1 cellular context compared by ENCODE assay signal in the genomic region with DNA sequence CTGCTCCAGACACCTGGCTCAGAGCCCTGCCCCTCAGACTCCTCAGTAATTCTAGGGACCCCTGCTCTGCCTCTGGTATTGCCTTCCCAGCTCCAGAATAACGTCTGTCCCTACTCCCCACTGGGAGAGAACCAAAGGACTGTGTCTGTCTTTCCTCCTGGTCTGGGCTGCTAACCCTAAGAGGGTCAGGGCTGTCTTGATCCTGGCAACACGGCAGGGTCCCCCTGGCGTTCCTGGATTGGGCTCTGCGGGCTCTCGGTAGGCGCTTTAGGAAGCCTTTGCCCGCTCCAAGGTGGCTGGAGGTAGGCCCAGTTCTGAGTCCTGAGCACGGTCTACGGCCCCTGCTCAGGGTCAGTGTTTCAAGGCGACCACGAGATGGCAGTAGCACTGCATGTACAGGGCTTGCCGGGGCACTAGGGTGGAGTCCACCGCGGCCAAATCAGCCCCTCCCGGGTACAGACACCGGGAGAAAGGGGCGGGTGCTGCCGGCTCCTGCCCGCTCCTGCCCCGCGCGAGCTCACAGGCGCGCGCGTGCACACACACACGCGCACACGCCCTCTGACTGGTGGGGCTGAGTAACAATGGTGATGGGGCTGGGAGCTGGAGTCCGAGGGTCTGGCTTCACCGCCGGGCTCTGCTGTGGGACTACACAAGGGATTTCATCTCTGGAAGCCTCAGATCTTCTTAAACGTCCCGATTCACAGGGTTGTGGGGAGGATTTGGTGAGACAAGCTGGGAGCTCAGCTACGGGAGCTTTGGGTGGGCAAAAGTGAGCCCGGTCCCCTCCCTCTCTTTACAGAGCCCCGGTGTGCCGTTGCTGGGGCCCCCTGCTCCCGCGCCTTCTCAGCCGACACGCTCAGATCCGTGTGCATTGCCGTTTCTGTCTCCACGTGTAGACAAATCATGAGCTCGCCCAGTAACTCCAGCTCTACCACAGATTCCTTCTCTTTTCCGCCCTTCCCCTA.
TF ChIP-seq lines count a peak whose summit lies in the region.

No MANE protein-coding gene starts in this region.

TF ChIP-seq in HepG2, 621 proteins besides CTCF, POLR2A, EP300 and RAD21 (continued from another document and continues in another):
- TF ChIP-seq, protein P1, sequence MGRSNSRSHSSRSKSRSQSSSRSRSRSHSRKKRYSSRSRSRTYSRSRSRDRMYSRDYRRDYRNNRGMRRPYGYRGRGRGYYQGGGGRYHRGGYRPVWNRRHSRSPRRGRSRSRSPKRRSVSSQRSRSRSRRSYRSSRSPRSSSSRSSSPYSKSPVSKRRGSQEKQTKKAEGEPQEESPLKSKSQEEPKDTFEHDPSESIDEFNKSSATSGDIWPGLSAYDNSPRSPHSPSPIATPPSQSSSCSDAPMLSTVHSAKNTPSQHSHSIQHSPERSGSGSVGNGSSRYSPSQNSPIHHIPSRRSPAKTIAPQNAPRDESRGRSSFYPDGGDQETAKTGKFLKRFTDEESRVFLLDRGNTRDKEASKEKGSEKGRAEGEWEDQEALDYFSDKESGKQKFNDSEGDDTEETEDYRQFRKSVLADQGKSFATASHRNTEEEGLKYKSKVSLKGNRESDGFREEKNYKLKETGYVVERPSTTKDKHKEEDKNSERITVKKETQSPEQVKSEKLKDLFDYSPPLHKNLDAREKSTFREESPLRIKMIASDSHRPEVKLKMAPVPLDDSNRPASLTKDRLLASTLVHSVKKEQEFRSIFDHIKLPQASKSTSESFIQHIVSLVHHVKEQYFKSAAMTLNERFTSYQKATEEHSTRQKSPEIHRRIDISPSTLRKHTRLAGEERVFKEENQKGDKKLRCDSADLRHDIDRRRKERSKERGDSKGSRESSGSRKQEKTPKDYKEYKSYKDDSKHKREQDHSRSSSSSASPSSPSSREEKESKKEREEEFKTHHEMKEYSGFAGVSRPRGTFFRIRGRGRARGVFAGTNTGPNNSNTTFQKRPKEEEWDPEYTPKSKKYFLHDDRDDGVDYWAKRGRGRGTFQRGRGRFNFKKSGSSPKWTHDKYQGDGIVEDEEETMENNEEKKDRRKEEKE (IDR thresholded peaks at IDR 0.05) = no peak
- TF ChIP-seq SMARCE1 (IDR thresholded peaks at IDR 0.05; ENCODE audit: borderline replicate concordance) = no peak
- TF ChIP-seq POLR2AphosphoS5 (IDR thresholded peaks at IDR 0.05; ENCODE audit: low read depth, low read length) = no peak
- TF ChIP-seq ZNF20 (CRISPR knock-in tag; IDR thresholded peaks at IDR 0.05) = no peak
- TF ChIP-seq ARID2 (CRISPR knock-in tag; IDR thresholded peaks at IDR 0.05; ENCODE audit: borderline replicate concordance) = no peak
- TF ChIP-seq, protein P2, sequence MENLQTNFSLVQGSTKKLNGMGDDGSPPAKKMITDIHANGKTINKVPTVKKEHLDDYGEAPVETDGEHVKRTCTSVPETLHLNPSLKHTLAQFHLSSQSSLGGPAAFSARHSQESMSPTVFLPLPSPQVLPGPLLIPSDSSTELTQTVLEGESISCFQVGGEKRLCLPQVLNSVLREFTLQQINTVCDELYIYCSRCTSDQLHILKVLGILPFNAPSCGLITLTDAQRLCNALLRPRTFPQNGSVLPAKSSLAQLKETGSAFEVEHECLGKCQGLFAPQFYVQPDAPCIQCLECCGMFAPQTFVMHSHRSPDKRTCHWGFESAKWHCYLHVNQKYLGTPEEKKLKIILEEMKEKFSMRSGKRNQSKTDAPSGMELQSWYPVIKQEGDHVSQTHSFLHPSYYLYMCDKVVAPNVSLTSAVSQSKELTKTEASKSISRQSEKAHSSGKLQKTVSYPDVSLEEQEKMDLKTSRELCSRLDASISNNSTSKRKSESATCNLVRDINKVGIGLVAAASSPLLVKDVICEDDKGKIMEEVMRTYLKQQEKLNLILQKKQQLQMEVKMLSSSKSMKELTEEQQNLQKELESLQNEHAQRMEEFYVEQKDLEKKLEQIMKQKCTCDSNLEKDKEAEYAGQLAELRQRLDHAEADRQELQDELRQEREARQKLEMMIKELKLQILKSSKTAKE (CRISPR knock-in tag; IDR thresholded peaks at IDR 0.05; ENCODE audit: borderline replicate concordance) = no peak
- TF ChIP-seq FOSL2 (CRISPR knock-in tag; IDR thresholded peaks at IDR 0.05) = peak; percentile 49
- TF ChIP-seq ZFP36L2 (CRISPR knock-in tag; IDR thresholded peaks at IDR 0.05) = no peak
- no peak for TF ChIP-seq DNMT1 (CRISPR knock-in tag; IDR thresholded peaks at IDR 0.05)
- no peak for TF ChIP-seq FIP1L1 (IDR thresholded peaks at IDR 0.05; ENCODE audit: borderline replicate concordance, insufficient read depth, low read depth, low read length)
- no peak for TF ChIP-seq SP4 (CRISPR knock-in tag; IDR thresholded peaks at IDR 0.05)
- no peak for TF ChIP-seq ZSCAN20 (CRISPR knock-in tag; IDR thresholded peaks at IDR 0.05; ENCODE audit: borderline replicate concordance)
- TF ChIP-seq TCF12 (IDR thresholded peaks at IDR 0.05) = no peak
- no peak for TF ChIP-seq TCF12 (CRISPR knock-in tag; IDR thresholded peaks at IDR 0.05)
- TF ChIP-seq ZNF510 (CRISPR knock-in tag; IDR thresholded peaks at IDR 0.05; ENCODE audit: low read depth) = no peak
- TF ChIP-seq ZNF816 (CRISPR knock-in tag; IDR thresholded peaks at IDR 0.05; ENCODE audit: borderline replicate concordance) = no peak
- TF ChIP-seq KLF6 (CRISPR knock-in tag; IDR thresholded peaks at IDR 0.05) = 0 out of 2 replicates have a peak, but pooled peaks have one; percentile 26
- peak; percentile 69; the same call in 1 of the 2 replicates for TF ChIP-seq MIXL1 (CRISPR knock-in tag; IDR thresholded peaks at IDR 0.05)
- TF ChIP-seq GABPA (IDR thresholded peaks at IDR 0.05; ENCODE audit: low read depth, low read length) = no peak
- no peak for TF ChIP-seq GABPA (CRISPR knock-in tag; IDR thresholded peaks at IDR 0.05; ENCODE audit: low read depth)
- no peak for TF ChIP-seq ZNF7 (CRISPR knock-in tag; IDR thresholded peaks at IDR 0.05)
- no peak for TF ChIP-seq TGIF2 (CRISPR knock-in tag; IDR thresholded peaks at IDR 0.05)
- no peak for TF ChIP-seq NFATC3 (CRISPR knock-in tag; IDR thresholded peaks at IDR 0.05)
- TF ChIP-seq, protein P3, sequence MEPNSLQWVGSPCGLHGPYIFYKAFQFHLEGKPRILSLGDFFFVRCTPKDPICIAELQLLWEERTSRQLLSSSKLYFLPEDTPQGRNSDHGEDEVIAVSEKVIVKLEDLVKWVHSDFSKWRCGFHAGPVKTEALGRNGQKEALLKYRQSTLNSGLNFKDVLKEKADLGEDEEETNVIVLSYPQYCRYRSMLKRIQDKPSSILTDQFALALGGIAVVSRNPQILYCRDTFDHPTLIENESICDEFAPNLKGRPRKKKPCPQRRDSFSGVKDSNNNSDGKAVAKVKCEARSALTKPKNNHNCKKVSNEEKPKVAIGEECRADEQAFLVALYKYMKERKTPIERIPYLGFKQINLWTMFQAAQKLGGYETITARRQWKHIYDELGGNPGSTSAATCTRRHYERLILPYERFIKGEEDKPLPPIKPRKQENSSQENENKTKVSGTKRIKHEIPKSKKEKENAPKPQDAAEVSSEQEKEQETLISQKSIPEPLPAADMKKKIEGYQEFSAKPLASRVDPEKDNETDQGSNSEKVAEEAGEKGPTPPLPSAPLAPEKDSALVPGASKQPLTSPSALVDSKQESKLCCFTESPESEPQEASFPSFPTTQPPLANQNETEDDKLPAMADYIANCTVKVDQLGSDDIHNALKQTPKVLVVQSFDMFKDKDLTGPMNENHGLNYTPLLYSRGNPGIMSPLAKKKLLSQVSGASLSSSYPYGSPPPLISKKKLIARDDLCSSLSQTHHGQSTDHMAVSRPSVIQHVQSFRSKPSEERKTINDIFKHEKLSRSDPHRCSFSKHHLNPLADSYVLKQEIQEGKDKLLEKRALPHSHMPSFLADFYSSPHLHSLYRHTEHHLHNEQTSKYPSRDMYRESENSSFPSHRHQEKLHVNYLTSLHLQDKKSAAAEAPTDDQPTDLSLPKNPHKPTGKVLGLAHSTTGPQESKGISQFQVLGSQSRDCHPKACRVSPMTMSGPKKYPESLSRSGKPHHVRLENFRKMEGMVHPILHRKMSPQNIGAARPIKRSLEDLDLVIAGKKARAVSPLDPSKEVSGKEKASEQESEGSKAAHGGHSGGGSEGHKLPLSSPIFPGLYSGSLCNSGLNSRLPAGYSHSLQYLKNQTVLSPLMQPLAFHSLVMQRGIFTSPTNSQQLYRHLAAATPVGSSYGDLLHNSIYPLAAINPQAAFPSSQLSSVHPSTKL (CRISPR knock-in tag; IDR thresholded peaks at IDR 0.05) = peak; percentile 56
- no peak for TF ChIP-seq FOXK2 (IDR thresholded peaks at IDR 0.05)
- no peak for TF ChIP-seq U2AF2 (IDR thresholded peaks at IDR 0.05; ENCODE audit: low read depth, low read length)
- TF ChIP-seq ZNF747 (CRISPR knock-in tag; IDR thresholded peaks at IDR 0.05; ENCODE audit: borderline replicate concordance) = no peak
- TF ChIP-seq SMAD3 (CRISPR knock-in tag; IDR thresholded peaks at IDR 0.05) = 0 out of 2 replicates have a peak, but pooled peaks have one; percentile 29
- no peak; the same call in 1 of the 2 replicates for TF ChIP-seq ZSCAN9 (CRISPR knock-in tag; IDR thresholded peaks at IDR 0.05; ENCODE audit: borderline replicate concordance)
- no peak for TF ChIP-seq ZNF484 (CRISPR knock-in tag; IDR thresholded peaks at IDR 0.05; ENCODE audit: borderline replicate concordance, low read depth)
- peak; percentile 55; the same call in 1 of the 2 replicates for TF ChIP-seq GATAD1 (CRISPR knock-in tag; IDR thresholded peaks at IDR 0.05)
- no peak for TF ChIP-seq NR2F6 (IDR thresholded peaks at IDR 0.05)
- peak; percentile 72 for TF ChIP-seq NR2F6 (CRISPR knock-in tag; IDR thresholded peaks at IDR 0.05)
- no peak; the same call in 1 of the 2 replicates for TF ChIP-seq ZNF605 (CRISPR knock-in tag; IDR thresholded peaks at IDR 0.05)
- TF ChIP-seq, protein P4, sequence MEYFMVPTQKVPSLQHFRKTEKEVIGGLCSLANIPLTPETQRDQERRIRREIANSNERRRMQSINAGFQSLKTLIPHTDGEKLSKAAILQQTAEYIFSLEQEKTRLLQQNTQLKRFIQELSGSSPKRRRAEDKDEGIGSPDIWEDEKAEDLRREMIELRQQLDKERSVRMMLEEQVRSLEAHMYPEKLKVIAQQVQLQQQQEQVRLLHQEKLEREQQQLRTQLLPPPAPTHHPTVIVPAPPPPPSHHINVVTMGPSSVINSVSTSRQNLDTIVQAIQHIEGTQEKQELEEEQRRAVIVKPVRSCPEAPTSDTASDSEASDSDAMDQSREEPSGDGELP (IDR thresholded peaks at IDR 0.05; ENCODE audit: borderline replicate concordance, low read depth) = no peak
- TF ChIP-seq ARNT2 (CRISPR knock-in tag; IDR thresholded peaks at IDR 0.05; ENCODE audit: low read depth) = peak; percentile 37; the same call in 1 of the 2 replicates
- no peak for TF ChIP-seq ZNF776 (CRISPR knock-in tag; IDR thresholded peaks at IDR 0.05)
- TF ChIP-seq PITX1 (CRISPR knock-in tag; IDR thresholded peaks at IDR 0.05) = peak; percentile 25; the same call in 1 of the 2 replicates
- TF ChIP-seq ZNF563 (CRISPR knock-in tag; IDR thresholded peaks at IDR 0.05) = peak; percentile 48; the same call in 1 of the 2 replicates
- TF ChIP-seq SNAI1 (CRISPR knock-in tag; IDR thresholded peaks at IDR 0.05; ENCODE audit: borderline replicate concordance) = no peak
- TF ChIP-seq, protein P5, sequence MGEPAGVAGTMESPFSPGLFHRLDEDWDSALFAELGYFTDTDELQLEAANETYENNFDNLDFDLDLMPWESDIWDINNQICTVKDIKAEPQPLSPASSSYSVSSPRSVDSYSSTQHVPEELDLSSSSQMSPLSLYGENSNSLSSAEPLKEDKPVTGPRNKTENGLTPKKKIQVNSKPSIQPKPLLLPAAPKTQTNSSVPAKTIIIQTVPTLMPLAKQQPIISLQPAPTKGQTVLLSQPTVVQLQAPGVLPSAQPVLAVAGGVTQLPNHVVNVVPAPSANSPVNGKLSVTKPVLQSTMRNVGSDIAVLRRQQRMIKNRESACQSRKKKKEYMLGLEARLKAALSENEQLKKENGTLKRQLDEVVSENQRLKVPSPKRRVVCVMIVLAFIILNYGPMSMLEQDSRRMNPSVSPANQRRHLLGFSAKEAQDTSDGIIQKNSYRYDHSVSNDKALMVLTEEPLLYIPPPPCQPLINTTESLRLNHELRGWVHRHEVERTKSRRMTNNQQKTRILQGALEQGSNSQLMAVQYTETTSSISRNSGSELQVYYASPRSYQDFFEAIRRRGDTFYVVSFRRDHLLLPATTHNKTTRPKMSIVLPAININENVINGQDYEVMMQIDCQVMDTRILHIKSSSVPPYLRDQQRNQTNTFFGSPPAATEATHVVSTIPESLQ (CRISPR knock-in tag; conservative IDR thresholded peaks at IDR 0.05) = no peak
- 0 out of 2 replicates have a peak, but pooled peaks have one; percentile 41 for TF ChIP-seq ARHGAP35 (CRISPR knock-in tag; IDR thresholded peaks at IDR 0.05; ENCODE audit: borderline replicate concordance)
- no peak for TF ChIP-seq NR2F2 (IDR thresholded peaks at IDR 0.05; ENCODE audit: borderline replicate concordance, low read depth)
- TF ChIP-seq, protein P6, sequence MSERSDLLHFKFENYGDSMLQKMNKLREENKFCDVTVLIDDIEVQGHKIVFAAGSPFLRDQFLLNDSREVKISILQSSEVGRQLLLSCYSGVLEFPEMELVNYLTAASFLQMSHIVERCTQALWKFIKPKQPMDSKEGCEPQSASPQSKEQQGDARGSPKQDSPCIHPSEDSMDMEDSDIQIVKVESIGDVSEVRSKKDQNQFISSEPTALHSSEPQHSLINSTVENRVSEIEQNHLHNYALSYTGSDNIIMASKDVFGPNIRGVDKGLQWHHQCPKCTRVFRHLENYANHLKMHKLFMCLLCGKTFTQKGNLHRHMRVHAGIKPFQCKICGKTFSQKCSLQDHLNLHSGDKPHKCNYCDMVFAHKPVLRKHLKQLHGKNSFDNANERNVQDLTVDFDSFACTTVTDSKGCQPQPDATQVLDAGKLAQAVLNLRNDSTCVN (CRISPR knock-in tag; IDR thresholded peaks at IDR 0.05; ENCODE audit: borderline replicate concordance) = no peak
- TF ChIP-seq, protein P7, sequence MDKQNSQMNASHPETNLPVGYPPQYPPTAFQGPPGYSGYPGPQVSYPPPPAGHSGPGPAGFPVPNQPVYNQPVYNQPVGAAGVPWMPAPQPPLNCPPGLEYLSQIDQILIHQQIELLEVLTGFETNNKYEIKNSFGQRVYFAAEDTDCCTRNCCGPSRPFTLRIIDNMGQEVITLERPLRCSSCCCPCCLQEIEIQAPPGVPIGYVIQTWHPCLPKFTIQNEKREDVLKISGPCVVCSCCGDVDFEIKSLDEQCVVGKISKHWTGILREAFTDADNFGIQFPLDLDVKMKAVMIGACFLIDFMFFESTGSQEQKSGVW (CRISPR knock-in tag; IDR thresholded peaks at IDR 0.05; ENCODE audit: borderline replicate concordance) = no peak
- TF ChIP-seq, protein P8, sequence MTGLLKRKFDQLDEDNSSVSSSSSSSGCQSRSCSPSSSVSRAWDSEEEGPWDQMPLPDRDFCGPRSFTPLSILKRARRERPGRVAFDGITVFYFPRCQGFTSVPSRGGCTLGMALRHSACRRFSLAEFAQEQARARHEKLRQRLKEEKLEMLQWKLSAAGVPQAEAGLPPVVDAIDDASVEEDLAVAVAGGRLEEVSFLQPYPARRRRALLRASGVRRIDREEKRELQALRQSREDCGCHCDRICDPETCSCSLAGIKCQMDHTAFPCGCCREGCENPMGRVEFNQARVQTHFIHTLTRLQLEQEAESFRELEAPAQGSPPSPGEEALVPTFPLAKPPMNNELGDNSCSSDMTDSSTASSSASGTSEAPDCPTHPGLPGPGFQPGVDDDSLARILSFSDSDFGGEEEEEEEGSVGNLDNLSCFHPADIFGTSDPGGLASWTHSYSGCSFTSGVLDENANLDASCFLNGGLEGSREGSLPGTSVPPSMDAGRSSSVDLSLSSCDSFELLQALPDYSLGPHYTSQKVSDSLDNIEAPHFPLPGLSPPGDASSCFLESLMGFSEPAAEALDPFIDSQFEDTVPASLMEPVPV (CRISPR knock-in tag; IDR thresholded peaks at IDR 0.05) = peak; percentile 32; the same call in 1 of the 2 replicates
- no peak for TF ChIP-seq ZBTB8A (CRISPR knock-in tag; IDR thresholded peaks at IDR 0.05; ENCODE audit: borderline replicate concordance, low read depth)
- TF ChIP-seq, protein P9, sequence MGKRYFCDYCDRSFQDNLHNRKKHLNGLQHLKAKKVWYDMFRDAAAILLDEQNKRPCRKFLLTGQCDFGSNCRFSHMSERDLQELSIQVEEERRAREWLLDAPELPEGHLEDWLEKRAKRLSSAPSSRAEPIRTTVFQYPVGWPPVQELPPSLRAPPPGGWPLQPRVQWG (CRISPR knock-in tag; IDR thresholded peaks at IDR 0.05; ENCODE audit: borderline replicate concordance, low read depth) = no peak
